In genomic region chr12:114403690-114404450, GRCh38 we compare ENCODE assay signal across 17 cellular contexts. TPM values are rescaled to one million over a fixed set of nuclear protein-coding genes. Genes with fewer than 3 reads are reported as not detected.
A peak's percentile ranks its signal among the peaks of the same experiment; 100 is the strongest.
DNase-seq lines count a peak whose midpoint lies in the region; ATAC-seq and TF ChIP-seq lines count a peak whose summit lies in the region.
"Had no signal": no experiment of that assay in that cellular context is flagged by ENCODE, and none has a peak within 500 bp of the region (broad histone marks: within the 10 kb centered on the region; RNA-seq: fewer than 3 reads in every experiment).

No MANE protein-coding gene starts in this region.

- H3K4me3 ChIP-seq in iPS-15b (ENCODE audit: low read depth, low read length) = peak overlapping the region; percentile 22
- H3K4me3 ChIP-seq: K562 had no signal

- peak overlapping the region; percentile 47 for H3K27ac Mint-ChIP-seq in activated T-cell treated with anti-CD3 and anti-CD28 coated beads, Interleukin-2, amount 50 U/mL, for 24 hours
- H3K27ac Mint-ChIP-seq in activated T-cell treated with anti-CD3 and anti-CD28 coated beads, Interleukin-2, amount 50 U/mL, for 72 hours = no peak overlapping the region
- H3K27ac Mint-ChIP-seq in type B pancreatic cell = peak overlapping the region; percentile 62
- H3K27ac Mint-ChIP-seq: memory B cell; stimulated activated memory B cell treated with anti-CD40 and anti-IgM and Interleukin-4, amounts not matched to agents 10 μg/mL and 1 μg/mL and 100 μg/mL, for 72 hours had no signal

- no peak for TF ChIP-seq CTCF in type B pancreatic cell (conservative IDR thresholded peaks at IDR 0.05)

- H3K9me3 Mint-ChIP-seq in activated T-cell treated with anti-CD3 and anti-CD28 coated beads, Interleukin-2, amount 50 U/mL, for 24 hours = no peaks in the 10 kb centered on the region
- H3K9me3 Mint-ChIP-seq in activated T-cell treated with anti-CD3 and anti-CD28 coated beads, Interleukin-2, amount 50 U/mL, for 72 hours = no peaks in the 10 kb centered on the region
- no peaks in the 10 kb centered on the region for H3K9me3 Mint-ChIP-seq in type B pancreatic cell
- H3K9me3 Mint-ChIP-seq: activated T-cell treated with anti-CD3 and anti-CD28 coated beads, Interleukin-2, amount 50 U/mL, for 4 hours; stimulated activated memory B cell treated with anti-CD40 and anti-IgM and Interleukin-4, amounts not matched to agents 10 μg/mL and 1 μg/mL and 100 μg/mL, for 72 hours had no signal

- H3K27me3 Mint-ChIP-seq in activated T-cell treated with anti-CD3 and anti-CD28 coated beads, Interleukin-2, amount 50 U/mL, for 24 hours = peaks cover 99% of the 10 kb centered on the region
- peaks cover 97% of the 10 kb centered on the region for H3K27me3 Mint-ChIP-seq in activated T-cell treated with anti-CD3 and anti-CD28 coated beads, Interleukin-2, amount 50 U/mL, for 72 hours (ENCODE audit: low read depth)
- peaks cover 100% of the 10 kb centered on the region for H3K27me3 Mint-ChIP-seq in type B pancreatic cell

- peaks cover 100% of the 10 kb centered on the region for H3K27me3 ChIP-seq in iPS-15b (ENCODE audit: control insufficient read depth, insufficient read depth, low read length)

- ATAC-seq in activated T-cell treated with anti-CD3 and anti-CD28 coated beads, Interleukin-2, amount 50 U/mL, for 72 hours (replicated peaks in 1 of 2) = no peak
- ATAC-seq: activated T-cell treated with anti-CD3 and anti-CD28 coated beads, Interleukin-2, amount 50 U/mL, for 4 hours; stimulated activated memory B cell treated with anti-CD40 and anti-IgM and Interleukin-4, amounts not matched to agents 10 μg/mL and 1 μg/mL and 100 μg/mL, for 72 hours had no signal

- no peaks in the 10 kb centered on the region for H3K36me3 Mint-ChIP-seq in activated T-cell treated with anti-CD3 and anti-CD28 coated beads, Interleukin-2, amount 50 U/mL, for 24 hours (ENCODE audit: low read depth)
- H3K36me3 Mint-ChIP-seq in activated T-cell treated with anti-CD3 and anti-CD28 coated beads, Interleukin-2, amount 50 U/mL, for 72 hours (ENCODE audit: insufficient read depth in 2 of 2) = peaks cover 2 to 3% of the 10 kb centered on the region in 2 donors
- H3K36me3 Mint-ChIP-seq in type B pancreatic cell = peaks cover 7% of the 10 kb centered on the region
- H3K36me3 Mint-ChIP-seq: stimulated activated memory B cell treated with anti-CD40 and anti-IgM and Interleukin-4, amounts not matched to agents 10 μg/mL and 1 μg/mL and 100 μg/mL, for 72 hours had no signal

- H3K9me3 ChIP-seq in iPS-15b (ENCODE audit: control insufficient read depth, insufficient read depth, low read length) = no peaks in the 10 kb centered on the region
- H3K9me3 ChIP-seq: neutrophil had no signal

- H3K4me1 ChIP-seq in iPS-15b (ENCODE audit: control insufficient read depth, insufficient read depth, low read length) = peaks cover 2% of the 10 kb centered on the region

- H3K36me3 ChIP-seq in iPS-15b (ENCODE audit: control insufficient read depth, insufficient read depth, low read length) = no peaks in the 10 kb centered on the region
- H3K36me3 ChIP-seq: neutrophil had no signal

- peaks cover 4% of the 10 kb centered on the region for H3K4me1 Mint-ChIP-seq in activated T-cell treated with anti-CD3 and anti-CD28 coated beads, Interleukin-2, amount 50 U/mL, for 24 hours (ENCODE audit: low read depth)
- peaks cover 8% of the 10 kb centered on the region for H3K4me1 Mint-ChIP-seq in activated T-cell treated with anti-CD3 and anti-CD28 coated beads, Interleukin-2, amount 50 U/mL, for 72 hours (ENCODE audit: low read depth)
- H3K4me1 Mint-ChIP-seq in type B pancreatic cell (ENCODE audit: unreplicated experiment) = peaks cover 9% of the 10 kb centered on the region

- H3K9ac ChIP-seq in iPS-15b (ENCODE audit: low read depth, low read length) = no peak overlapping the region

- no peak overlapping the region for H3K4me3 Mint-ChIP-seq in activated T-cell treated with anti-CD3 and anti-CD28 coated beads, Interleukin-2, amount 50 U/mL, for 24 hours
- H3K4me3 Mint-ChIP-seq in activated T-cell treated with anti-CD3 and anti-CD28 coated beads, Interleukin-2, amount 50 U/mL, for 72 hours = no peak overlapping the region
- peak overlapping the region; percentile 88 for H3K4me3 Mint-ChIP-seq in type B pancreatic cell
- H3K4me3 Mint-ChIP-seq: activated T-cell treated with anti-CD3 and anti-CD28 coated beads, Interleukin-2, amount 50 U/mL, for 4 hours; memory B cell; stimulated activated memory B cell treated with anti-CD40 and anti-IgM and Interleukin-4, amounts not matched to agents 10 μg/mL and 1 μg/mL and 100 μg/mL, for 72 hours had no signal

- no peak for DNase-seq in activated T-cell treated with anti-CD3 and anti-CD28 coated beads, Interleukin-2, amount 50 U/mL, for 24 hours
- DNase-seq in activated T-cell treated with anti-CD3 and anti-CD28 coated beads, Interleukin-2, amount 50 U/mL, for 72 hours = no peak
- DNase-seq in epidermal melanocyte (ENCODE audit: insufficient read length, low spot score) = peak; percentile 11
- DNase-seq in type B pancreatic cell (ENCODE audit: extremely low spot score, unreplicated experiment) = no peak
- DNase-seq in NCI-H1436 treated with DMSO at 0.1 percent for 48 hours (lab: John Stamatoyannopoulos, UW) = no peak
- DNase-seq in GF-D8 (lab: John Stamatoyannopoulos, UW) = no peak
- DNase-seq in NCI-H446 (lab: John Stamatoyannopoulos, UW) = no peak
- DNase-seq: ACHN; activated T-cell treated with anti-CD3 and anti-CD28 coated beads, Interleukin-2, amount 50 U/mL, for 4 hours; COR-L47; NCI-H748 treated with DMSO at 0.1 percent for 48 hours had no signal

RNA-seq across cellular contexts. Expression of gene TBX5, which starts 2.1 kb away (rescaled TPM):
- not detected for total RNA-seq in activated T-cell treated with anti-CD3 and anti-CD28 coated beads, Interleukin-2, amount 50 U/mL, for 72 hours
- 1.4 and 10.7 TPM in 2 replicates for total RNA-seq in type B pancreatic cell (ENCODE audit: low replicate concordance)
- total RNA-seq: activated T-cell treated with anti-CD3 and anti-CD28 coated beads, Interleukin-2, amount 50 U/mL, for 4 hours; epithelial cell of proximal tubule; K562 had no signal
